24 cellular contexts compared by ENCODE assay signal in the genomic region with DNA sequence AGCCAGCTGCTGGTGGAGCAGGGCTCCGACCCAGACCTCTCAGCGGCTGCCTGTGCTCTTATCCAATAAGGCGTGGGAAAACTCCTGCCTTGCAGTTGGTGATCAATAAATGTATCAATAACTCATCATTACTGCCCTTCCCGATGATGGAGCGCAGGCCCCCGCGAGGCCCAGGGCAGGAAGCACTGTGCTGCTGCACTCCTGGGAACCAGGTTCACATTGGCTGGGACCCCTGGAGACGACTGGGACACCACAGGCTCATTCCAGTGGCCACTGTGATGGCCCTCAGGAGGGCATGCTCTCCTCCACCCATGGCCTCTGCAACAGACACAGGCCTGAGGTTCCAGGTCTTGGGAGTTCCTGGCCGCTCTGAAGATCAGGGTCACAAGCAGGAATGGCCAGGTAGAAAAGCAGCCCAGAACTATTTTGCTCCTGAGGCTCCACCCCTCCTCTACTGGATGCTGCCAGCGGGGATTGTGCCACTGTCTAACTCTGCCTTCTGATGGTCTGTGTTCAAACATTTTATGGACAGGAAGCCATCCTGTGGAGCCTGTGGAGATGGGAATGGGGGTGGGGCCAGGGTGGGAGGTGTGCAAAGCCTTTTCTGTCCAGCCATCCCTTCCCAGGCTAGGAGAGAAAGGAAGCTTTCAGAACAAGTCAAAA.
DNase-seq lines count a peak whose midpoint lies in the region; ATAC-seq and TF ChIP-seq lines count a peak whose summit lies in the region.
"Had no signal": no experiment of that assay in that cellular context is flagged by ENCODE, and none has a peak within 500 bp of the region (broad histone marks: within the 10 kb centered on the region; RNA-seq: fewer than 3 reads in every experiment).

No MANE protein-coding gene starts in this region.

- no peaks in the 10 kb centered on the region for H3K27me3 ChIP-seq in A673 (replicated peaks; ENCODE audit: insufficient read depth, low read depth, low read length, poor library complexity)
- H3K27me3 ChIP-seq: BLaER1 treated with 17β-estradiol and CSF1 and Interleukin-3, amounts not matched to agents 10 nM and 100 nM; MG63; Peyer's patch; SJSA1 had no signal

- no peak for TF ChIP-seq CTCF in A673 (conservative IDR thresholded peaks at IDR 0.05; ENCODE audit: low read depth, low read length)

- ATAC-seq in HG03159 (IDR thresholded peaks at IDR 0.05; ENCODE audit: unreplicated experiment) (no peak), HG02623 (IDR thresholded peaks at IDR 0.05; ENCODE audit: unreplicated experiment) (no peak)
- ATAC-seq: CD8-positive, alpha-beta T cell; K562 had no signal

- H3K9me3 ChIP-seq in A673 (ENCODE audit: low read depth, low read length, poor library complexity, severe bottlenecking): no peaks in the 10 kb centered on the region
- H3K9me3 ChIP-seq: MG63, SJSA1 had no signal

- DNase-seq in DMS53 (lab: John Stamatoyannopoulos, UW) (peak; percentile 21), DMS53 treated with DMSO at 0.1 percent for 48 hours (lab: John Stamatoyannopoulos, UW; ENCODE audit: unreplicated experiment) (no peak), A673 (ENCODE audit: low spot score) (peak; percentile 45), islet precursor cell (peak; percentile 48), posterior vena cava (ENCODE audit: low spot score) (peak; percentile 57), HK-2 (ENCODE audit: unreplicated experiment) (no peak)
- DNase-seq: CD8-positive, alpha-beta T cell; GDM1; GOT3; HCEC 1CT; MG63; NCI-H1092; NCI-H1436; NCI-H2029; NCI-H345; NCI-H524; NCI-H82 had no signal

- POLR2A ChIA-PET in A673 (lab: Charles Lee; ENCODE audit: low non-redundant PET): no interaction called here

- BruUV-seq in A673 (replicated peaks; lab: Mats Ljungman, UMichigan): no TSS peak

- CTCF ChIA-PET in A673 (lab: Charles Lee): interaction anchor here (0.6 kb wide), 1 partner anchor 9 kb away, joined by 4 read pairs; no protein-coding TSS in a partner anchor

- no peak overlapping the region for H3K4me3 ChIP-seq in A673 (ENCODE audit: low read depth, low read length, poor library complexity, severe bottlenecking)
- H3K4me3 ChIP-seq: BLaER1 treated with 17β-estradiol and CSF1 and Interleukin-3, amounts not matched to agents 10 nM and 100 nM; K562; MG63; Peyer's patch; SJSA1 had no signal

- intact Hi-C loops in A673 (cut with micrococcal nuclease; ENCODE audit: unreplicated experiment): no loop called here
- intact Hi-C loops in posterior vena cava (cut with DNase I): no loop called here

- H3K4me1 ChIP-seq in A673 (ENCODE audit: insufficient read depth, low read length, poor library complexity, severe bottlenecking): no peaks in the 10 kb centered on the region

- no peaks in the 10 kb centered on the region for H3K36me3 ChIP-seq in A673 (ENCODE audit: insufficient read depth, low read length, poor library complexity, severe bottlenecking)
- H3K36me3 ChIP-seq: BLaER1 treated with 17β-estradiol and CSF1 and Interleukin-3, amounts not matched to agents 10 nM and 100 nM; MG63; Peyer's patch; SJSA1 had no signal

- no peak overlapping the region for H3K27ac ChIP-seq in A673 (ENCODE audit: low read depth, low read length, poor library complexity, severe bottlenecking)
- H3K27ac ChIP-seq: 22Rv1; BLaER1 treated with 17β-estradiol and CSF1 and Interleukin-3, amounts not matched to agents 10 nM and 100 nM; Peyer's patch; SJSA1 had no signal

Comparison
In these comparisons a context has a peak if more than half of its experiments do, and no peak if none do; other contexts are left out.
1. DNase-seq: peak in DMS53 (single experiment), A673 (single experiment), islet precursor cell (single experiment) and posterior vena cava (single experiment); none in DMS53 treated with DMSO at 0.1 percent for 48 hours (single experiment) and HK-2 (single experiment).